Comparison of ENCODE assay signal across 20 cellular contexts in the genomic region with DNA sequence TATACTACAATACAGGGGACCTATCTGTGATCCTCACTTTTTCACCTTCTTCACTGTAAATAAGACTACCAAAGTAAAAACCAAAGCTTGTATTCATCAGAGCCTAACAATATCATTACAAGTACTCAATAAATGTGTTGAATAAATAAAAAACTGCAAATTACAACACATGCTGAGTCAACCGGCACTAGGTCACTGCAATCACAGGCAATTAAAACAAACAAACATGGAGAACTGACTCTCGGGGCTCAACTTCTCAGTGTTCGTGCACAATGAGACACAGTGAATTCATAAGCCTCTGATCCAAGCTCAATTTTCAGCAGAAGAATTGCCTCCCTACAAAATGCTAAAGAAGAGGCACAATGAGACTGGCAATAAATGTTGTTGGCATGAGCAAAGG.
"Had no signal": no experiment of that assay in that cellular context is flagged by ENCODE, and none has a peak within 500 bp of the region (broad histone marks: within the 10 kb centered on the region; RNA-seq: fewer than 3 reads in every experiment).

No MANE protein-coding gene starts in this region.

- H3K27me3 ChIP-seq: adrenal gland, body of pancreas had no signal

- H3K4me3 ChIP-seq: adrenal gland, body of pancreas, PC-9 had no signal

- H2AFZ ChIP-seq: PC-9 had no signal

- DNase-seq: activated CD4-positive, alpha-beta T cell treated with anti-CD3 and anti-CD28 coated beads, Interleukin-2, amount 10 ng/mL, durations not matched to agents 24 days and 14 days; activated CD4-positive, alpha-beta T cell treated with anti-CD3 and anti-CD28 coated beads, Interleukin-2, amount 50 U/mL, for 48 hours; activated CD8-positive, alpha-beta T cell treated with anti-CD3 and anti-CD28 coated beads, Interleukin-2, amount 10 ng/mL, durations not matched to agents 7 days and 5 days; activated gamma-delta T cell treated with Interleukin-2 at 50 U/mL for 16 hours; activated naive CD4-positive, alpha-beta T cell treated with anti-CD3 and anti-CD28 coated beads for 36 hours; activated T-cell treated with anti-CD3 and anti-CD28 coated beads, Interleukin-2, amount 50 U/mL, for 24 hours; adrenal gland; body of pancreas; central memory CD4-positive, alpha-beta T cell; NCI-H1417 treated with DMSO at 0.1 percent for 48 hours; NCI-H187 treated with DMSO at 0.1 percent for 48 hours; NCI-H2227 treated with DMSO at 0.1 percent for 48 hours; NCI-H446; NCI-H510A treated with DMSO at 0.1 percent for 48 hours; NCI-H526 treated with DMSO at 0.1 percent for 48 hours; NCI-H774; PC-9; Right ventricle myocardium superior; T1000 had no signal

- H3K9ac ChIP-seq: KMS-11 had no signal

- H3K9me3 ChIP-seq: adrenal gland, body of pancreas had no signal

- H3K4me1 ChIP-seq: adrenal gland, body of pancreas had no signal

- H3K27ac ChIP-seq: adrenal gland, body of pancreas, KMS-11, PC-9 had no signal

- H3K4me2 ChIP-seq: KMS-11, PC-9 had no signal
